ENCODE assay signal across 22 cellular contexts in genomic region chr12:68028647-68029046, GRCh38. TPM values are rescaled to one million over a fixed set of nuclear protein-coding genes. Genes with fewer than 3 reads are reported as not detected.
"Had no signal": no experiment of that assay in that cellular context is flagged by ENCODE, and none has a peak within 500 bp of the region (broad histone marks: within the 10 kb centered on the region; RNA-seq: fewer than 3 reads in every experiment).

No MANE protein-coding gene starts in this region.

- H3K27ac ChIP-seq: breast epithelium, KMS-11 had no signal

- H3K9me3 Mint-ChIP-seq: activated naive CD4-positive, alpha-beta T cell treated with anti-CD3 and anti-CD28 coated beads for 36 hours had no signal

- H3K27ac Mint-ChIP-seq: activated naive CD4-positive, alpha-beta T cell treated with anti-CD3 and anti-CD28 coated beads for 36 hours; activated T-helper 1 cell treated with anti-CD3 and anti-CD28 coated beads, Interleukin-12 subunit alpha, Interleukin-12 subunit beta, Interleukin-2, Interleukin-4 antibody, amounts not matched to agents 30 ng/mL and 10 ng/mL and 1 ng/mL, durations not matched to agents 14 hours and 24 hours and 36 hours; T-helper 1 cell treated with Interleukin-12 subunit alpha and Interleukin-12 subunit beta and Interleukin-4 antibody, amounts not matched to agents 30 μg/mL and 1 μg/mL, for 36 hours had no signal

- H3K9me3 ChIP-seq: breast epithelium, MG63 had no signal

- H3K4me1 ChIP-seq: breast epithelium had no signal

- ATAC-seq: activated CD4-positive, CD25-positive, alpha-beta regulatory T cell treated with anti-CD3 and anti-CD28 coated beads, Interleukin-2, amount 50 U/mL, for 24 hours had no signal

- H3K36me3 ChIP-seq: breast epithelium, MG63 had no signal

- H3K4me3 ChIP-seq: breast epithelium, MG63 had no signal

- H3K4me3 Mint-ChIP-seq: activated naive CD4-positive, alpha-beta T cell treated with anti-CD3 and anti-CD28 coated beads for 36 hours; activated T-helper 1 cell treated with anti-CD3 and anti-CD28 coated beads, Interleukin-12 subunit alpha, Interleukin-12 subunit beta, Interleukin-2, Interleukin-4 antibody, amounts not matched to agents 30 ng/mL and 10 ng/mL and 1 ng/mL, durations not matched to agents 14 hours and 24 hours and 36 hours; T-helper 1 cell treated with Interleukin-12 subunit alpha and Interleukin-12 subunit beta and Interleukin-4 antibody, amounts not matched to agents 30 μg/mL and 1 μg/mL, for 36 hours had no signal

- H3K4me2 ChIP-seq: KMS-11 had no signal

- H3K27me3 ChIP-seq: breast epithelium, MG63 had no signal

- DNase-seq: activated CD4-positive, alpha-beta T cell treated with anti-CD3 and anti-CD28 coated beads for 48 hours; activated CD4-positive, alpha-beta T cell treated with anti-CD3 and anti-CD28 coated beads, Interleukin-2, amount 50 U/mL, for 48 hours; activated effector memory CD4-positive, alpha-beta T cell treated with anti-CD3 and anti-CD28 coated beads, Interleukin-2, amount 50 U/mL, for 16 hours; activated naive CD4-positive, alpha-beta T cell treated with anti-CD3 and anti-CD28 coated beads for 36 hours; aorta; caudate nucleus; MG63; MV-4-11; NCI-H1092 treated with DMSO at 0.1 percent for 48 hours; NCI-H1417 treated with DMSO at 0.1 percent for 48 hours; NCI-H1694 treated with DMSO at 0.1 percent for 48 hours; NCI-H2029 treated with DMSO at 0.1 percent for 48 hours; NCI-H345; NCI-H510A; NCI-H69; SHP77 treated with DMSO at 0.1 percent for 48 hours had no signal

RNA-seq across cellular contexts. Expression of gene IFNG-AS1, which starts 39.4 kb away (rescaled TPM):
- total RNA-seq: SK-MEL-5 had no signal
